ENCODE assay signal across 20 cellular contexts in genomic region chr12:107818984-107819383, GRCh38. TPM values are rescaled to one million over a fixed set of nuclear protein-coding genes. Genes with fewer than 3 reads are reported as not detected.
DNase-seq lines count a peak whose midpoint lies in the region; TF ChIP-seq lines count a peak whose summit lies in the region.
"Had no signal": no experiment of that assay in that cellular context is flagged by ENCODE, and none has a peak within 500 bp of the region (broad histone marks: within the 10 kb centered on the region; RNA-seq: fewer than 3 reads in every experiment).

No MANE protein-coding gene starts in this region.

- H3K27me3 Mint-ChIP-seq in T-helper 2 cell treated with Interferon-gamma antibody and Interleukin-4, amounts not matched to agents 5 μg/mL and 100 μg/mL, for 36 hours (ENCODE audit: low read depth) = peaks cover 3% of the 10 kb centered on the region
- peaks cover 14 to 15% of the 10 kb centered on the region in 2 donors for H3K27me3 Mint-ChIP-seq in CD4-positive, alpha-beta memory T cell
- H3K27me3 Mint-ChIP-seq: activated naive CD8-positive, alpha-beta T cell treated with anti-CD3 and anti-CD28 coated beads, Interleukin-2, amount 50 U/mL, for 24 hours; CD4-positive, CD25-positive, alpha-beta regulatory T cell had no signal

- H3K9me3 Mint-ChIP-seq in T-helper 2 cell treated with Interferon-gamma antibody and Interleukin-4, amounts not matched to agents 5 μg/mL and 100 μg/mL, for 36 hours = peaks cover 9% of the 10 kb centered on the region
- peaks cover 0 to 45% (median 24%) of the 10 kb centered on the region in 8 donors for H3K9me3 Mint-ChIP-seq in CD4-positive, alpha-beta memory T cell

- H3K27ac Mint-ChIP-seq in T-helper 2 cell treated with Interferon-gamma antibody and Interleukin-4, amounts not matched to agents 5 μg/mL and 100 μg/mL, for 36 hours = no peak overlapping the region
- H3K27ac Mint-ChIP-seq in CD4-positive, alpha-beta memory T cell = no peak overlapping the region
- H3K27ac Mint-ChIP-seq: activated naive CD8-positive, alpha-beta T cell treated with anti-CD3 and anti-CD28 coated beads, Interleukin-2, amount 50 U/mL, for 24 hours had no signal

- H3K4me1 ChIP-seq in CD4-positive, alpha-beta memory T cell (ENCODE audit: insufficient read depth, low read length) = no peaks in the 10 kb centered on the region
- H3K4me1 ChIP-seq: prostate gland had no signal

- POLR2A ChIA-PET in CD4-positive, alpha-beta memory T cell (lab: Charles Lee; ENCODE audit: partially characterized antibody) = no interaction called here

- H3K4me3 ChIP-seq in epithelial cell of esophagus (ENCODE audit: low read length) = no peak overlapping the region
- no peak overlapping the region for H3K4me3 ChIP-seq in CD4-positive, alpha-beta memory T cell (ENCODE audit: low read length in 2 of 2)
- H3K4me3 ChIP-seq: prostate gland, tibial artery had no signal

- TF ChIP-seq CTCF in epithelial cell of esophagus (IDR thresholded peaks at IDR 0.05; ENCODE audit: insufficient read depth, low read depth, low read length, missing control alignments) = no peak

- H3K36me3 Mint-ChIP-seq in T-helper 2 cell treated with Interferon-gamma antibody and Interleukin-4, amounts not matched to agents 5 μg/mL and 100 μg/mL, for 36 hours (ENCODE audit: low read depth) = no peaks in the 10 kb centered on the region
- H3K36me3 Mint-ChIP-seq in CD4-positive, alpha-beta memory T cell = peaks cover 0 to 2% of the 10 kb centered on the region in 2 donors
- H3K36me3 Mint-ChIP-seq: CD4-positive, CD25-positive, alpha-beta regulatory T cell had no signal

- intact Hi-C loops in CD4-positive, alpha-beta memory T cell (cut with micrococcal nuclease) = no loop called here

- H3K4me1 Mint-ChIP-seq in T-helper 2 cell treated with Interferon-gamma antibody and Interleukin-4, amounts not matched to agents 5 μg/mL and 100 μg/mL, for 36 hours (ENCODE audit: low read depth) = no peaks in the 10 kb centered on the region
- H3K4me1 Mint-ChIP-seq in CD4-positive, alpha-beta memory T cell = no peaks in the 10 kb centered on the region
- H3K4me1 Mint-ChIP-seq: activated naive CD8-positive, alpha-beta T cell treated with anti-CD3 and anti-CD28 coated beads, Interleukin-2, amount 50 U/mL, for 24 hours; CD4-positive, CD25-positive, alpha-beta regulatory T cell had no signal

- no peaks in the 10 kb centered on the region for H3K27me3 ChIP-seq in CD4-positive, alpha-beta memory T cell (ENCODE audit: insufficient read depth, low read length)
- H3K27me3 ChIP-seq: tibial artery had no signal

- peak; percentile 16 for DNase-seq in COLO829 (ENCODE audit: low spot score)
- peak; percentile 54 for DNase-seq in NCI-H226
- peak; percentile 17 for DNase-seq in epithelial cell of esophagus (ENCODE audit: low read depth)
- DNase-seq in occipital lobe (lab: John Stamatoyannopoulos, UW) = peak; percentile 29
- no peak for DNase-seq in T-helper 2 cell treated with Interferon-gamma antibody and Interleukin-4, amounts not matched to agents 5 μg/mL and 100 μg/mL, for 36 hours (ENCODE audit: low spot score)
- DNase-seq in AML-193 (lab: John Stamatoyannopoulos, UW) = no peak
- DNase-seq in CD4-positive, alpha-beta memory T cell = no peak
- no peak for DNase-seq in NCI-H146 treated with DMSO at 0.1 percent for 48 hours (lab: John Stamatoyannopoulos, UW; ENCODE audit: unreplicated experiment)
- DNase-seq: activated CD4-positive, CD25-positive, alpha-beta regulatory T cell treated with anti-CD3 and anti-CD28 coated beads, Interleukin-2, amount 50 U/mL, for 72 hours; activated naive CD8-positive, alpha-beta T cell treated with anti-CD3 and anti-CD28 coated beads, Interleukin-2, amount 50 U/mL, for 24 hours; activated T-cell treated with anti-CD3 and anti-CD28 coated beads for 4 hours; CD4-positive, CD25-positive, alpha-beta regulatory T cell; dermis blood vessel endothelial cell; H7; NCI-H187 treated with DMSO at 0.1 percent for 48 hours; RPMI8226; T-helper 1 cell had no signal

- no peak overlapping the region for H3K4me3 Mint-ChIP-seq in T-helper 2 cell treated with Interferon-gamma antibody and Interleukin-4, amounts not matched to agents 5 μg/mL and 100 μg/mL, for 36 hours
- H3K4me3 Mint-ChIP-seq in CD4-positive, alpha-beta memory T cell = no peak overlapping the region
- H3K4me3 Mint-ChIP-seq: activated naive CD8-positive, alpha-beta T cell treated with anti-CD3 and anti-CD28 coated beads, Interleukin-2, amount 50 U/mL, for 24 hours; CD4-positive, CD25-positive, alpha-beta regulatory T cell had no signal

- no peak overlapping the region for H3K27ac ChIP-seq in CD4-positive, alpha-beta memory T cell (ENCODE audit: low read depth, low read length)
- H3K27ac ChIP-seq: prostate gland, tibial artery had no signal

- CTCF ChIA-PET in CD4-positive, alpha-beta memory T cell (lab: Charles Lee; ENCODE audit: partially characterized antibody) = no interaction called here

- peaks cover 0 to 14% of the 10 kb centered on the region in 2 donors for H3K9me3 ChIP-seq in CD4-positive, alpha-beta memory T cell (ENCODE audit: control insufficient read depth in 1 of 2, low read length in 2 of 2)
- H3K9me3 ChIP-seq: prostate gland had no signal

- H3K36me3 ChIP-seq in CD4-positive, alpha-beta memory T cell (ENCODE audit: insufficient read depth, low read length) = no peaks in the 10 kb centered on the region
- H3K36me3 ChIP-seq: prostate gland, tibial artery had no signal

RNA-seq across cellular contexts. Expression of gene ASCL4, which starts 44.5 kb away (rescaled TPM):
- not detected for total RNA-seq in occipital lobe
- not detected for total RNA-seq in CD4-positive, alpha-beta memory T cell
- polyA plus RNA-seq in CD4-positive, alpha-beta memory T cell = not detected
- total RNA-seq: CD4-positive, CD25-positive, alpha-beta regulatory T cell; dermis blood vessel endothelial cell; H7; mononuclear cell; prostate gland had no signal
- polyA plus RNA-seq: CD4-positive, CD25-positive, alpha-beta regulatory T cell had no signal

RNA-seq across cellular contexts. Expression of gene PRDM4, which starts 58.0 kb away (rescaled TPM):
- total RNA-seq in occipital lobe = 19.7 TPM
- total RNA-seq in CD4-positive, alpha-beta memory T cell = 10 to 100 TPM; 35.8 to 38.3 TPM
- 10 to 100 TPM; 12.2 to 20.3 TPM for polyA plus RNA-seq in CD4-positive, alpha-beta memory T cell

Comparison
In these comparisons a context has a peak if more than half of its experiments do, and no peak if none do; other contexts are left out.
1. DNase-seq: peak in COLO829 (single experiment), NCI-H226 (single experiment), epithelial cell of esophagus (single experiment) and occipital lobe (single experiment); none in T-helper 2 cell treated with Interferon-gamma antibody and Interleukin-4, amounts not matched to agents 5 μg/mL and 100 μg/mL, for 36 hours (single experiment), AML-193 (0 of 2), CD4-positive, alpha-beta memory T cell (0 of 5) and NCI-H146 treated with DMSO at 0.1 percent for 48 hours (single experiment).